12 cellular contexts compared by ENCODE assay signal in genomic region chr15:75649848-75650247, GRCh38. TPM values are rescaled to one million over a fixed set of nuclear protein-coding genes. Genes with fewer than 3 reads are reported as not detected.
A peak's percentile ranks its signal among the peaks of the same experiment; 100 is the strongest.
DNase-seq lines count a peak whose midpoint lies in the region; ATAC-seq and TF ChIP-seq lines count a peak whose summit lies in the region.
"Had no signal": no experiment of that assay in that cellular context is flagged by ENCODE, and none has a peak within 500 bp of the region (broad histone marks: within the 10 kb centered on the region; RNA-seq: fewer than 3 reads in every experiment).

No MANE protein-coding gene starts in this region.

- peaks cover 38% of the 10 kb centered on the region for H3K4me1 Mint-ChIP-seq in activated naive CD4-positive, alpha-beta T cell treated with anti-CD3 and anti-CD28 coated beads, Interleukin-2, amount 50 U/mL, for 24 hours

- peaks cover 23% of the 10 kb centered on the region for H3K36me3 ChIP-seq in brain microvascular endothelial cell (replicated peaks)
- H3K36me3 ChIP-seq in mesodermal cell (ENCODE audit: control insufficient read depth, insufficient read depth, low read length) = peaks cover 41% of the 10 kb centered on the region
- no peaks in the 10 kb centered on the region for H3K36me3 ChIP-seq in suprapubic skin

- H3K4me1 ChIP-seq in mesodermal cell (ENCODE audit: control insufficient read depth, insufficient read depth, low read length, poor library complexity, severe bottlenecking) = peaks cover 42% of the 10 kb centered on the region
- H3K4me1 ChIP-seq in suprapubic skin = peaks cover 83% of the 10 kb centered on the region

- H3K9me3 Mint-ChIP-seq in activated naive CD4-positive, alpha-beta T cell treated with anti-CD3 and anti-CD28 coated beads, Interleukin-2, amount 50 U/mL, for 24 hours = no peaks in the 10 kb centered on the region

- WGBS in mesodermal cell (ENCODE audit: insufficient coverage in 2 of 2), 2 experiments = 95 to 96% methylated on average over 13 to 17 of the region's 18 CpGs
- WGBS in suprapubic skin = 71% methylated on average over 16 of the region's 18 CpGs

- peak overlapping the region; percentile 9 for H3K4me3 ChIP-seq in brain microvascular endothelial cell (ENCODE audit: low read depth, low read length)
- peak overlapping the region; percentile 24 for H3K4me3 ChIP-seq in mesodermal cell (ENCODE audit: extremely low read depth, insufficient read depth, low read length, poor library complexity, severe bottlenecking)
- peak overlapping the region; percentile 87 for H3K4me3 ChIP-seq in suprapubic skin

- TF ChIP-seq CTCF in brain microvascular endothelial cell (IDR thresholded peaks at IDR 0.05; ENCODE audit: low read depth, low read length, missing control alignments) (no peak), suprapubic skin (IDR thresholded peaks at IDR 0.05) (no peak)

- TF ChIP-seq EP300 in suprapubic skin (IDR thresholded peaks at IDR 0.05) = no peak

- no peak overlapping the region for H3K27ac ChIP-seq in brain microvascular endothelial cell
- no peak overlapping the region for H3K27ac ChIP-seq in mesodermal cell (ENCODE audit: low read depth, low read length, severe bottlenecking)
- no peak overlapping the region for H3K27ac ChIP-seq in suprapubic skin
- H3K27ac ChIP-seq: foreskin keratinocyte had no signal

- H3K4me3 Mint-ChIP-seq in activated naive CD4-positive, alpha-beta T cell treated with anti-CD3 and anti-CD28 coated beads, Interleukin-2, amount 50 U/mL, for 24 hours = peak overlapping the region; percentile 47

- no peaks in the 10 kb centered on the region for H3K36me3 Mint-ChIP-seq in activated naive CD4-positive, alpha-beta T cell treated with anti-CD3 and anti-CD28 coated beads, Interleukin-2, amount 50 U/mL, for 24 hours

- in situ Hi-C loops in brain microvascular endothelial cell (cut with HindIII; ENCODE audit: low pct_ligation_motif_present, low sequenced_read_pairs) = no loop called here

- H3K9me3 ChIP-seq in mesodermal cell (ENCODE audit: control insufficient read depth, low read length) = no peaks in the 10 kb centered on the region
- no peaks in the 10 kb centered on the region for H3K9me3 ChIP-seq in suprapubic skin

- no peak for DNase-seq in activated naive CD4-positive, alpha-beta T cell treated with anti-CD3 and anti-CD28 coated beads, Interleukin-2, amount 50 U/mL, for 16 hours
- DNase-seq in brain microvascular endothelial cell (no peak), suprapubic skin (ENCODE audit: low spot score in 2 of 2) (no peak), NOMO-1 treated with DMSO at 0.1 percent for 48 hours (lab: John Stamatoyannopoulos, UW; ENCODE audit: unreplicated experiment) (no peak)
- DNase-seq: AML-193, foreskin keratinocyte, NCI-H1048 had no signal

- ATAC-seq in GM21723 (IDR thresholded peaks at IDR 0.05; ENCODE audit: unreplicated experiment) (no peak), GM18498 (IDR thresholded peaks at IDR 0.05; ENCODE audit: unreplicated experiment) (no peak)
- ATAC-seq: activated CD4-positive, CD25-positive, alpha-beta regulatory T cell treated with anti-CD3 and anti-CD28 coated beads, Interleukin-2, amount 50 U/mL, for 24 hours; foreskin keratinocyte had no signal

- TF ChIP-seq POLR2A in suprapubic skin (IDR thresholded peaks at IDR 0.05) = no peak

- H3K27me3 ChIP-seq in brain microvascular endothelial cell (replicated peaks) (no peaks in the 10 kb centered on the region), suprapubic skin (no peaks in the 10 kb centered on the region)
- H3K27me3 ChIP-seq: foreskin keratinocyte had no signal

- no peaks in the 10 kb centered on the region for H3K27me3 Mint-ChIP-seq in activated naive CD4-positive, alpha-beta T cell treated with anti-CD3 and anti-CD28 coated beads, Interleukin-2, amount 50 U/mL, for 24 hours

- no peak overlapping the region for H3K27ac Mint-ChIP-seq in activated naive CD4-positive, alpha-beta T cell treated with anti-CD3 and anti-CD28 coated beads, Interleukin-2, amount 50 U/mL, for 24 hours

RNA-seq across cellular contexts. Expression of gene SNX33, which starts 2.1 kb away (rescaled TPM):
- polyA plus RNA-seq in mesodermal cell (2013, experiment 1 of 2) = 18.2 TPM
- 15.0 TPM for polyA plus RNA-seq in mesodermal cell (2013, experiment 2 of 2)
- 10 to 100 TPM; 32.1 to 59.7 (median 49.5) TPM for total RNA-seq in suprapubic skin

RNA-seq across cellular contexts. Expression of gene IMP3, which starts 9.8 kb away (rescaled TPM):
- polyA plus RNA-seq in mesodermal cell (2013, experiment 1 of 2) = 26.5 TPM
- polyA plus RNA-seq in mesodermal cell (2013, experiment 2 of 2) = 24.9 TPM
- total RNA-seq in suprapubic skin = 100 to 1,000 TPM; 139 to 273 (median 180) TPM

RNA-seq across cellular contexts. Expression of gene SNUPN, which starts 24.3 kb away (rescaled TPM):
- polyA plus RNA-seq in mesodermal cell (2013, experiment 1 of 2) = 16.4 TPM
- polyA plus RNA-seq in mesodermal cell (2013, experiment 2 of 2) = 16.7 TPM
- total RNA-seq in suprapubic skin = 10 to 100 TPM; 12.8 to 31.7 (median 17.5) TPM

Comparison
In these comparisons a context has a peak if more than half of its experiments do, and no peak if none do; other contexts are left out.
1. H3K4me3 ChIP-seq: peak in every context shown above with its lines; median percentile 87 in suprapubic skin; 24 in mesodermal cell; 9 in brain microvascular endothelial cell.